7 cellular contexts compared by ENCODE assay signal in genomic region chr7:74183653-74184450, GRCh38. TPM values are rescaled to one million over a fixed set of nuclear protein-coding genes. Genes with fewer than 3 reads are reported as not detected.
DNase-seq lines count a peak whose midpoint lies in the region; ATAC-seq, FAIRE-seq and TF ChIP-seq lines count a peak whose summit lies in the region.

No MANE protein-coding gene starts in this region.

- peaks cover 100% of the 10 kb centered on the region for H3K79me2 ChIP-seq in K562 (ENCODE audit: control insufficient read depth, insufficient read depth, low read length)

- no TSS peak for BruUV-seq in K562 (replicated peaks; lab: Mats Ljungman, UMichigan)

- H3K4me1 ChIP-seq in K562 (replicated peaks in 1 of 2; ENCODE audit: control insufficient read depth in 2 of 2, insufficient read depth in 2 of 2, low read length in 2 of 2): no peaks in the 10 kb centered on the region; a peak in 3 of 5 replicates

- no peak for TF ChIP-seq POLR2A in K562 (conservative IDR thresholded peaks at IDR 0.05)

- H3K27ac ChIP-seq in K562 (ENCODE audit: extremely low read depth, low read depth, low read length): no peak overlapping the region

- H3K4me3 ChIP-seq in GM06990 (replicated peaks; ENCODE audit: low read depth, low read length) (no peak overlapping the region), K562 (no peak overlapping the region)

- no peak overlapping the region for H3K4me2 ChIP-seq in K562 (ENCODE audit: insufficient read depth, low read length)

- no peak for DNase-seq in GM06990 (ENCODE audit: extremely low read depth, insufficient read length)
- DNase-seq in LoVo (ENCODE audit: low spot score): peak; percentile 33
- DNase-seq in K562 (ENCODE audit: extremely low read depth in 1 of 4, low spot score in 3 of 4): peak; percentile 43 to 57 (median 48)
- no peak for DNase-seq in neural crest cell (ENCODE audit: low read depth, low spot score)
- DNase-seq in epidermal melanocyte (ENCODE audit: insufficient read length, low spot score): no peak
- no peak for DNase-seq in NCI-H1092 (lab: John Stamatoyannopoulos, UW)

- in situ Hi-C loops in K562 (cut with MboI): no loop called here

- no peak overlapping the region for H3K27ac Mint-ChIP-seq in neural crest cell (ENCODE audit: unreplicated experiment)

- H3K36me3 ChIP-seq in GM06990 (ENCODE audit: control insufficient read depth, insufficient read depth, low read length) (peaks cover 16% of the 10 kb centered on the region), K562 (ENCODE audit: control insufficient read depth, insufficient read depth, low read length) (peaks cover 96% of the 10 kb centered on the region)

- H3K27me3 Mint-ChIP-seq in neural crest cell (ENCODE audit: low read depth): no peaks in the 10 kb centered on the region

- H4K20me1 ChIP-seq in K562 (replicated peaks; ENCODE audit: control insufficient read depth, insufficient read depth, low read length): peaks cover 88% of the 10 kb centered on the region

- H3K36me3 Mint-ChIP-seq in neural crest cell (ENCODE audit: low read depth): peaks cover 4% of the 10 kb centered on the region

- CTCF ChIA-PET in K562 (lab: Yijun Ruan, JAX; ENCODE audit: low intra/inter-chr PET ratio): interaction anchor here (0.6 to 2.3 kb wide), 3 partner anchors 116 to 208 kb away, joined by 3 to 11 read pairs (median 3); no protein-coding TSS in a partner anchor

- POLR2A ChIA-PET in K562 (lab: Yijun Ruan, JAX): interaction anchor here (0.8 to 3.5 kb wide), 9 partner anchors 8 to 217 kb away, joined by 3 to 29 read pairs (median 4); partner anchors contain the start of gene EIF4H

- H3K27me3 ChIP-seq in GM06990 (replicated peaks; ENCODE audit: control insufficient read depth, insufficient read depth, low read length) (no peaks in the 10 kb centered on the region), K562 (ENCODE audit: control insufficient read depth in 2 of 2, insufficient read depth in 2 of 2, low read length in 2 of 2) (no peaks in the 10 kb centered on the region)

- TF ChIP-seq EP300 in K562 (IDR thresholded peaks at IDR 0.05; ENCODE audit: low read length): no peak

- no peaks in the 10 kb centered on the region for H3K9me3 ChIP-seq in K562 (replicated peaks; ENCODE audit: control insufficient read depth, insufficient read depth, low read depth, low read length)

- TF ChIP-seq CTCF in GM06990 (IDR thresholded peaks at IDR 0.05; ENCODE audit: insufficient read depth, low read length, poor library complexity, severe bottlenecking) (peak; percentile 66), K562 (IDR thresholded peaks at IDR 0.05 in 2 of 3, conservative IDR thresholded peaks at IDR 0.05 in 1 of 3; ENCODE audit: insufficient read depth in 2 of 3, low read depth in 1 of 3, low read length in 3 of 3) (peak; percentile 59 to 70 (median 64)), neural crest cell (conservative IDR thresholded peaks at IDR 0.05) (peak; percentile 45)

- H3K4me3 Mint-ChIP-seq in neural crest cell: no peak overlapping the region

- peak; percentile 18 to 63 for TF ChIP-seq RAD21 in K562 (CRISPR knock-in tag; conservative IDR thresholded peaks at IDR 0.05 in 1 of 2, IDR thresholded peaks at IDR 0.05 in 1 of 2)

- intact Hi-C loops in K562 (cut with micrococcal nuclease): loop anchor here (1.0 kb wide), 1 partner anchor 116 kb away; no protein-coding TSS in a partner anchor

- 74% methylated on average over 7 of the region's 7 CpGs for WGBS in K562 (ENCODE audit: insufficient coverage, low coverage, missing lambda C conversion rate)

- peaks cover 10% of the 10 kb centered on the region for H3K4me1 Mint-ChIP-seq in neural crest cell

- no peaks in the 10 kb centered on the region for H3K9me3 Mint-ChIP-seq in neural crest cell

- H3K9ac ChIP-seq in K562 (ENCODE audit: insufficient read depth in 1 of 2, low read depth in 2 of 2, low read length in 2 of 2): no peak overlapping the region

- ATAC-seq in K562 (peak; percentile 80), HG03097 (IDR thresholded peaks at IDR 0.05; ENCODE audit: low FRiP score, unreplicated experiment) (no peak)

- no peak overlapping the region for H2AFZ ChIP-seq in K562 (ENCODE audit: low read depth, low read length)

- FAIRE-seq in K562 (lab: Jason Lieb, UNC): peak; percentile 74

- H3K9me1 ChIP-seq in K562 (ENCODE audit: control insufficient read depth, insufficient read depth, low read length): no peaks in the 10 kb centered on the region

TF ChIP-seq in K562, 482 proteins besides CTCF, POLR2A, EP300 and RAD21 (continues in another document):
- 0 out of 2 replicates have a peak, but pooled peaks have one; percentile 37 for TF ChIP-seq SP1 (CRISPR knock-in tag; IDR thresholded peaks at IDR 0.05)
- no peak for TF ChIP-seq ZBTB33 (CRISPR knock-in tag; IDR thresholded peaks at IDR 0.05)
- TF ChIP-seq TBL1XR1 (IDR thresholded peaks at IDR 0.05; ENCODE audit: low read length in 2 of 2): 0 out of 4 replicates have a peak, but pooled peaks of 1 of the 2 experiments have one; percentile 22
- TF ChIP-seq XRCC3 (IDR thresholded peaks at IDR 0.05): no peak
- no peak for TF ChIP-seq CREB1 (IDR thresholded peaks at IDR 0.05)
- 0 out of 2 replicates have a peak, but pooled peaks have one; percentile 23 for TF ChIP-seq CREB1 (CRISPR knock-in tag; IDR thresholded peaks at IDR 0.05)
- no peak for TF ChIP-seq RFX7 (CRISPR knock-in tag; IDR thresholded peaks at IDR 0.05)
- TF ChIP-seq ZNF384 (IDR thresholded peaks at IDR 0.05; ENCODE audit: low read depth, low read length): 0 out of 2 replicates have a peak, but pooled peaks have one; percentile 31

RNA-seq across cellular contexts. Expression of gene EIF4H, which starts 9.7 kb away (rescaled TPM):
- total RNA-seq in K562 (2011; cell fraction: chromatin; rRNA removed; ENCODE audit: low replicate concordance): 135 and 180 TPM in 2 replicates
- 102 and 103 TPM in 2 replicates for total RNA-seq in K562 (2011; cell fraction: nucleolus; rRNA removed)
- 156 and 188 TPM in 2 replicates for total RNA-seq in K562 (2011; cell fraction: nucleoplasm; rRNA removed)
- 315 and 338 TPM in 2 replicates for total RNA-seq in K562 (2014; rRNA removed)
- 262 and 319 TPM in 2 replicates for total RNA-seq in K562 (2014; rRNA removed; fragmentation: Illumina TruSeq; extraction: Trizol)
- total RNA-seq in K562 (2015; rRNA removed; fragmentation: Illumina TruSeq; extraction: Trizol): 350 and 354 TPM in 2 replicates
- total RNA-seq in K562 (2021): 408 and 416 TPM in 2 replicates
- polyA plus RNA-seq in K562 (2011; rRNA removed): 346 and 435 TPM in 2 replicates
- polyA plus RNA-seq in K562 (2011; cell fraction: cytosol; rRNA removed): 391 and 403 TPM in 2 replicates
- 160 and 185 TPM in 2 replicates for polyA plus RNA-seq in K562 (2011; cell fraction: nucleus; rRNA removed)
- 372 and 407 TPM in 2 replicates for polyA plus RNA-seq in K562 (2012)
- polyA plus RNA-seq in K562 (2014; fragmentation: Illumina TruSeq; extraction: Trizol): 319 and 334 TPM in 2 replicates
- polyA plus RNA-seq in K562 (2014; fragmentation: Nextera tagmentation; extraction: Ambion mirVana): 10 to 100 TPM; 11.0 to 15.9 TPM
- polyA plus RNA-seq in K562 (2014; rRNA removed): 369 and 425 TPM in 2 replicates
- 295 and 304 TPM in 2 replicates for polyA minus RNA-seq in K562 (2011; rRNA and poly(A)+ RNA removed)
- polyA minus RNA-seq in K562 (2011; cell fraction: cytosol; rRNA and poly(A)+ RNA removed): 159 and 193 TPM in 2 replicates
- 95.7 and 151 TPM in 2 replicates for polyA minus RNA-seq in K562 (2011; cell fraction: nucleus; rRNA and poly(A)+ RNA removed)
- total RNA-seq in neural crest cell: 295 and 298 TPM in 2 replicates

RNA-seq across cellular contexts. Expression of gene LAT2, which starts 26.0 kb away (rescaled TPM):
- 1.1 and 2.4 TPM in 2 replicates for total RNA-seq in K562 (2011; cell fraction: chromatin; rRNA removed; ENCODE audit: low replicate concordance)
- 0.39 and 1.8 TPM in 2 replicates for total RNA-seq in K562 (2011; cell fraction: nucleolus; rRNA removed)
- 1.1 and 1.5 TPM in 2 replicates for total RNA-seq in K562 (2011; cell fraction: nucleoplasm; rRNA removed)
- total RNA-seq in K562 (2014; rRNA removed) (0.29 and 0.45 TPM in 2 replicates), K562 (2014; rRNA removed; fragmentation: Illumina TruSeq; extraction: Trizol) (0.15 TPM in 1 of 2 replicates, not detected in the other), K562 (2015; rRNA removed; fragmentation: Illumina TruSeq; extraction: Trizol) (0.11 and 0.23 TPM in 2 replicates), K562 (2021) (0.29 and 0.58 TPM in 2 replicates), neural crest cell (0.82 and 1.1 TPM in 2 replicates)
- polyA plus RNA-seq in K562 (2011; rRNA removed) (0.24 and 0.65 TPM in 2 replicates), K562 (2014; fragmentation: Illumina TruSeq; extraction: Trizol) (0.40 and 0.47 TPM in 2 replicates), K562 (2014; fragmentation: Nextera tagmentation; extraction: Ambion mirVana) (under 1 TPM; 0.24 to 0.25 TPM), K562 (2014; rRNA removed) (0.24 and 0.78 TPM in 2 replicates)
- polyA plus RNA-seq in K562 (2011; cell fraction: cytosol; rRNA removed): 0.19 and 0.57 TPM in 2 replicates
- 0.18 and 0.64 TPM in 2 replicates for polyA plus RNA-seq in K562 (2011; cell fraction: nucleus; rRNA removed)
- 0.68 and 0.76 TPM in 2 replicates for polyA plus RNA-seq in K562 (2012)
- 0.53 TPM in 1 of 2 replicates, not detected in the other for polyA minus RNA-seq in K562 (2011; rRNA and poly(A)+ RNA removed)
- polyA minus RNA-seq in K562 (2011; cell fraction: cytosol; rRNA and poly(A)+ RNA removed): not detected in 2 replicates
- polyA minus RNA-seq in K562 (2011; cell fraction: nucleus; rRNA and poly(A)+ RNA removed): 0.54 TPM in 1 of 2 replicates, not detected in the other

Comparison
In these comparisons a context has a peak if more than half of its experiments do, and no peak if none do; other contexts are left out.
1. DNase-seq: peak in LoVo (single experiment) and K562 (4 of 4); none in GM06990 (single experiment), neural crest cell (single experiment), epidermal melanocyte (single experiment) and NCI-H1092 (single experiment).
2. Peak in every context shown above with its lines, with median percentiles within 50 percentile points of each other: CTCF ChIP-seq.